9 cellular contexts compared by ENCODE assay signal in the genomic region with DNA sequence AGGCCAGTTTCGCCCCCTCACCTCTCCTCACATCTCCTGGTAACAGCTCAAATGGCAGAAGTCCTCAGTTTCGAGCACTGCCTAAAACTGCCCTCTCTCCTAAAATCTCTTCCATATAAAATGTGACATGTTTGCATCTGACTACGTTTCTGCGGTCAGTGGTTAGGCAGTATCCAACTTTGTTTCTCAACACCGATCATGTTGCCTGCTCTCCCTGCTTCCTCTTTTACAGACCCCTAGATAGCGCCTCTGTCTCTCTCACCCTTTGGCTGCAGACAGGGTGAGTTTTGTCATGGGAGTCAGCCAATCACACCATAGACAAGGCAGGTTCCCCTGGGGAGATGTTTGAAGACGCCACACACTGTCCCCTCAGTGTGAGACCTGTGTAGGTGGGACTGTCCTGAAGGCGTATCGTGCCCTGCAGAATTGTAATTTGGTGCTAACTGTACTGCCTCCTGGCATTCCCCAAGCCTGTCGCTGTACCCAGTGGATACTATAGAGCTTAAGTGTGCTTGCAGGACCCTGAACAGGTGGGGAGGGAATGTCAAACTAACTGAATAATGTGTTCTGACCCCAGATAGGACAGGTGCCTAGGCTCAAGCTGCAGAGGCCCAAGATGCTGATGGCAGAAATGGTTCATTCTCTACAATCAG. TPM values are rescaled to one million over a fixed set of nuclear protein-coding genes. Genes with fewer than 3 reads are reported as not detected.
DNase-seq lines count a peak whose midpoint lies in the region; ATAC-seq, FAIRE-seq and TF ChIP-seq lines count a peak whose summit lies in the region.
"Had no signal": no experiment of that assay in that cellular context is flagged by ENCODE, and none has a peak within 500 bp of the region (broad histone marks: within the 10 kb centered on the region; RNA-seq: fewer than 3 reads in every experiment).

No MANE protein-coding gene starts in this region.

- intact Hi-C loops in pancreas (cut with DNase I): no loop called here

- peak overlapping the region; percentile 82 to 91 for H3K4me3 ChIP-seq in foreskin fibroblast (ENCODE audit: low read depth in 1 of 2, low read length in 2 of 2)
- H3K4me3 ChIP-seq in pancreas: peak overlapping the region; percentile 75 to 87 (median 82)

- DNase-seq in T-cell (peak in 5 of 34 experiments; percentile 1 to 29 (median 8)), foreskin fibroblast (peak in 1 of 2 donors; percentile 59), pancreas (no peak), SHP77 treated with DMSO at 0.1 percent for 48 hours (lab: John Stamatoyannopoulos, UW) (no peak), DMS79 treated with DMSO at 0.1 percent for 48 hours (lab: John Stamatoyannopoulos, UW) (no peak), OCI-M1 (lab: John Stamatoyannopoulos, UW) (no peak)

- TF ChIP-seq CTCF in foreskin fibroblast (IDR thresholded peaks at IDR 0.05; ENCODE audit: low read depth, low read length): no peak
- TF ChIP-seq CTCF in pancreas (IDR thresholded peaks at IDR 0.05): no peak

- H3K4me1 ChIP-seq in pancreas: peaks cover 0 to 12% (median 0%) of the 10 kb centered on the region in 3 donors

- H3K36me3 Mint-ChIP-seq in T-cell: peaks cover 15% of the 10 kb centered on the region

- H3K4me3 Mint-ChIP-seq in T-cell: peak overlapping the region; percentile 73 to 88 (median 82)

- H3K27me3 Mint-ChIP-seq in T-cell: no peaks in the 10 kb centered on the region

- CTCF ChIA-PET in T-cell (lab: Charles Lee): interaction anchor here in 1 of 2 donors (0.6 to 1.0 kb wide), 3 partner anchors 13 to 81 kb away, joined by 3 read pairs; a partner anchor contains a TSS

- ATAC-seq in GM18870 (IDR thresholded peaks at IDR 0.05; ENCODE audit: unreplicated experiment): peak; percentile 46
- peak; percentile 48 for ATAC-seq in HG02884 (IDR thresholded peaks at IDR 0.05; ENCODE audit: unreplicated experiment)
- no peak for ATAC-seq in T-cell (replicated peaks in 1 of 4)
- peak in 3 of 4 donors; percentile 5 to 51 (median 40) for ATAC-seq in pancreas

- POLR2A ChIA-PET in T-cell (lab: Charles Lee): interaction anchor here in 1 of 2 donors (0.6 kb wide), 1 partner anchor 645 kb away, joined by 15 read pairs; no protein-coding TSS in a partner anchor

- peaks cover 0 to 10% (median 0%) of the 10 kb centered on the region in 3 donors for H3K36me3 ChIP-seq in pancreas

- peak overlapping the region in 2 of 4 donors; percentile 87 to 88 for H3K27ac ChIP-seq in pancreas

- H3K4me1 Mint-ChIP-seq in T-cell: peaks cover 24 to 31% (median 26%) of the 10 kb centered on the region in 3 donors

- 39 to 48% methylated on average over 10 of the region's 10 CpGs for WGBS in pancreas, 2 donors

- no peaks in the 10 kb centered on the region for H3K9me3 Mint-ChIP-seq in T-cell

- H3K9me3 ChIP-seq in pancreas: no peaks in the 10 kb centered on the region

- H3K27me3 ChIP-seq in pancreas: no peaks in the 10 kb centered on the region

- FAIRE-seq in pancreas (lab: Jason Lieb, UNC): no peak
- FAIRE-seq: endometrium had no signal

- peak overlapping the region; percentile 74 to 87 for H3K27ac Mint-ChIP-seq in T-cell

RNA-seq across cellular contexts. Expression of a gene that starts 1.1 kb away (rescaled TPM):
- total RNA-seq in T-cell: 10 to 100 TPM; 32.5 to 52.0 (median 44.0) TPM
- total RNA-seq in pancreas: 100 to 1,000 TPM in 2 of 6 donors, 10 to 100 TPM in 4; 59.2 to 140 (median 73.8) TPM
- polyA plus RNA-seq in pancreas: 100 to 1,000 TPM in 1 of 2 donors, 10 to 100 TPM in 1; 82.8 to 127 TPM

RNA-seq across cellular contexts. Expression of a gene that starts 45.6 kb away (rescaled TPM):
- total RNA-seq in T-cell: 10 to 100 TPM in 2 of 5 donors, 1 to 10 TPM in 2, under 1 TPM in 1; 0.70 to 21.0 (median 2.7) TPM
- total RNA-seq in pancreas: 10 to 100 TPM; 21.4 to 63.1 (median 28.5) TPM
- 10 to 100 TPM; 21.3 to 26.3 TPM for polyA plus RNA-seq in pancreas

Comparison
In these comparisons a context has a peak if more than half of its experiments do, and no peak if none do; other contexts are left out.
1. ATAC-seq: peak in GM18870 (single experiment), HG02884 (single experiment) and pancreas (3 of 4); none in T-cell (0 of 4).